Comparison of ENCODE assay signal across 18 cellular contexts in genomic region chr11:2942872-2943710, GRCh38. TPM values are rescaled to one million over a fixed set of nuclear protein-coding genes. Genes with fewer than 3 reads are reported as not detected.
A peak's percentile ranks its signal among the peaks of the same experiment; 100 is the strongest.
DNase-seq lines count a peak whose midpoint lies in the region; ATAC-seq and TF ChIP-seq lines count a peak whose summit lies in the region.
"Had no signal": no experiment of that assay in that cellular context is flagged by ENCODE, and none has a peak within 500 bp of the region (broad histone marks: within the 10 kb centered on the region; RNA-seq: fewer than 3 reads in every experiment).

No MANE protein-coding gene starts in this region.

- H3K9me3 Mint-ChIP-seq in stimulated activated naive CD8-positive, alpha-beta T cell treated with anti-CD3 and anti-CD28 coated beads, Interleukin-15, Interleukin-2, amounts not matched to agents 100 ng/mL and 50 ng/mL, for 24 hours: peaks cover 7% of the 10 kb centered on the region
- H3K9me3 Mint-ChIP-seq in stimulated activated naive CD8-positive, alpha-beta T cell treated with anti-CD3 and anti-CD28 coated beads, Interleukin-15, amount 100 ng/mL, for 72 hours: peaks cover 17 to 20% of the 10 kb centered on the region in 2 donors
- H3K9me3 Mint-ChIP-seq in chondrocyte (ENCODE audit: low read depth): peaks cover 15% of the 10 kb centered on the region

- H3K36me3 Mint-ChIP-seq in stimulated activated naive CD8-positive, alpha-beta T cell treated with anti-CD3 and anti-CD28 coated beads, Interleukin-15, Interleukin-2, amounts not matched to agents 100 ng/mL and 50 ng/mL, for 24 hours (ENCODE audit: low read depth): peaks cover 41% of the 10 kb centered on the region
- H3K36me3 Mint-ChIP-seq in chondrocyte (ENCODE audit: low read depth): peaks cover 19% of the 10 kb centered on the region

- peak; percentile 25 for DNase-seq in DMS 273 (lab: John Stamatoyannopoulos, UW; ENCODE audit: unreplicated experiment)
- no peak for DNase-seq in DMS 273 treated with DMSO at 0.1 percent for 48 hours (lab: John Stamatoyannopoulos, UW)
- no peak for DNase-seq in stimulated activated naive CD8-positive, alpha-beta T cell treated with anti-CD3 and anti-CD28 coated beads, Interleukin-15, amount 100 ng/mL, for 72 hours
- peak; percentile 90 for DNase-seq in chondrocyte (ENCODE audit: low spot score)
- DNase-seq in DMS153 (lab: John Stamatoyannopoulos, UW): no peak
- DNase-seq: activated CD4-positive, alpha-beta T cell treated with anti-CD3 and anti-CD28 coated beads for 48 hours; activated T-cell treated with anti-CD3 and anti-CD28 coated beads, Interleukin-2, amount 50 U/mL, for 4 hours; EL; H9; KG1; NCI-H1436; NCI-H510A treated with DMSO at 0.1 percent for 48 hours; occipital lobe; stimulated activated naive CD4-positive, alpha-beta T cell treated with Interleukin-2 at 50 U/mL for 16 hours had no signal

- ATAC-seq in stimulated activated naive CD8-positive, alpha-beta T cell treated with anti-CD3 and anti-CD28 coated beads, Interleukin-15, amount 100 ng/mL, for 72 hours: no peak
- ATAC-seq in GM21367 (IDR thresholded peaks at IDR 0.05; ENCODE audit: unreplicated experiment) (no peak), HG03378 (IDR thresholded peaks at IDR 0.05; ENCODE audit: unreplicated experiment) (no peak)

- H3K4me3 Mint-ChIP-seq in stimulated activated naive CD8-positive, alpha-beta T cell treated with anti-CD3 and anti-CD28 coated beads, Interleukin-15, Interleukin-2, amounts not matched to agents 100 ng/mL and 50 ng/mL, for 24 hours: no peak overlapping the region
- H3K4me3 Mint-ChIP-seq in stimulated activated naive CD8-positive, alpha-beta T cell treated with anti-CD3 and anti-CD28 coated beads, Interleukin-15, amount 100 ng/mL, for 72 hours: no peak overlapping the region
- no peak overlapping the region for H3K4me3 Mint-ChIP-seq in chondrocyte (ENCODE audit: unreplicated experiment)
- H3K4me3 Mint-ChIP-seq: activated T-cell treated with anti-CD3 and anti-CD28 coated beads, Interleukin-2, amount 50 U/mL, for 4 hours; H9; T-helper 1 cell treated with Interleukin-12 subunit alpha and Interleukin-12 subunit beta and Interleukin-4 antibody, amounts not matched to agents 30 μg/mL and 1 μg/mL, for 36 hours had no signal

- H3K27ac Mint-ChIP-seq in stimulated activated naive CD8-positive, alpha-beta T cell treated with anti-CD3 and anti-CD28 coated beads, Interleukin-15, Interleukin-2, amounts not matched to agents 100 ng/mL and 50 ng/mL, for 24 hours: peak overlapping the region; percentile 45
- peak overlapping the region in 1 of 2 donors; percentile 92 for H3K27ac Mint-ChIP-seq in stimulated activated naive CD8-positive, alpha-beta T cell treated with anti-CD3 and anti-CD28 coated beads, Interleukin-15, amount 100 ng/mL, for 72 hours
- no peak overlapping the region for H3K27ac Mint-ChIP-seq in chondrocyte (ENCODE audit: unreplicated experiment)
- H3K27ac Mint-ChIP-seq: H9 had no signal

- no peak for TF ChIP-seq CTCF in chondrocyte (IDR thresholded peaks at IDR 0.05)

- H3K4me1 Mint-ChIP-seq in stimulated activated naive CD8-positive, alpha-beta T cell treated with anti-CD3 and anti-CD28 coated beads, Interleukin-15, Interleukin-2, amounts not matched to agents 100 ng/mL and 50 ng/mL, for 24 hours (ENCODE audit: low read depth): peaks cover 36% of the 10 kb centered on the region
- H3K4me1 Mint-ChIP-seq in stimulated activated naive CD8-positive, alpha-beta T cell treated with anti-CD3 and anti-CD28 coated beads, Interleukin-15, amount 100 ng/mL, for 72 hours: peaks cover 75% of the 10 kb centered on the region
- peaks cover 31% of the 10 kb centered on the region for H3K4me1 Mint-ChIP-seq in chondrocyte (ENCODE audit: low read depth)

- H3K27me3 Mint-ChIP-seq in stimulated activated naive CD8-positive, alpha-beta T cell treated with anti-CD3 and anti-CD28 coated beads, Interleukin-15, Interleukin-2, amounts not matched to agents 100 ng/mL and 50 ng/mL, for 24 hours: no peaks in the 10 kb centered on the region
- no peaks in the 10 kb centered on the region for H3K27me3 Mint-ChIP-seq in stimulated activated naive CD8-positive, alpha-beta T cell treated with anti-CD3 and anti-CD28 coated beads, Interleukin-15, amount 100 ng/mL, for 72 hours
- H3K27me3 Mint-ChIP-seq in chondrocyte (ENCODE audit: low read depth): no peaks in the 10 kb centered on the region

RNA-seq across cellular contexts. Expression of gene PHLDA2, which starts 13.9 kb away (rescaled TPM):
- 63.9 to 69.0 TPM (median 64.4 TPM) in 3 replicates for total RNA-seq in chondrocyte
- total RNA-seq: occipital lobe had no signal

RNA-seq across cellular contexts. Expression of gene NAP1L4, which starts 49.0 kb away (rescaled TPM):
- 83.5 to 135 TPM (median 89.5 TPM) in 3 replicates for total RNA-seq in chondrocyte

RNA-seq across cellular contexts. Expression of gene CDKN1C, which starts 57.5 kb away (rescaled TPM):
- 5.4 to 15.7 TPM (median 14.6 TPM) in 3 replicates for total RNA-seq in chondrocyte

Comparison
In these comparisons a context has a peak if more than half of its experiments do, and no peak if none do; other contexts are left out.
1. DNase-seq: peak in DMS 273 (single experiment) and chondrocyte (single experiment); none in DMS 273 treated with DMSO at 0.1 percent for 48 hours (single experiment), stimulated activated naive CD8-positive, alpha-beta T cell treated with anti-CD3 and anti-CD28 coated beads, Interleukin-15, amount 100 ng/mL, for 72 hours (0 of 2) and DMS153 (single experiment).